Comparison of ENCODE assay signal across 20 cellular contexts in genomic region chr16:3068486-3068885, GRCh38. TPM values are rescaled to one million over a fixed set of nuclear protein-coding genes. Genes with fewer than 3 reads are reported as not detected.
DNase-seq lines count a peak whose midpoint lies in the region; ATAC-seq and TF ChIP-seq lines count a peak whose summit lies in the region.
"Had no signal": no experiment of that assay in that cellular context is flagged by ENCODE, and none has a peak within 500 bp of the region (broad histone marks: within the 10 kb centered on the region; RNA-seq: fewer than 3 reads in every experiment).

No MANE protein-coding gene starts in this region.

- peak overlapping the region; percentile 99 for H3K4me3 Mint-ChIP-seq in activated T-helper 1 cell treated with anti-CD3 and anti-CD28 coated beads, Interleukin-12 subunit alpha, Interleukin-12 subunit beta, Interleukin-2, Interleukin-4 antibody, amounts not matched to agents 30 ng/mL and 10 ng/mL and 1 ng/mL, durations not matched to agents 14 hours and 24 hours and 36 hours
- H3K4me3 Mint-ChIP-seq in glutamatergic neuron (ENCODE audit: unreplicated experiment), result no peak overlapping the region

- H3K9me3 ChIP-seq in lower lobe of right lung, result no peaks in the 10 kb centered on the region
- H3K9me3 ChIP-seq in upper lobe of left lung, result no peaks in the 10 kb centered on the region
- H3K9me3 ChIP-seq: Caco-2, MG63, right lobe of liver, tibial nerve had no signal

- no peaks in the 10 kb centered on the region for H3K9me3 Mint-ChIP-seq in activated T-helper 1 cell treated with anti-CD3 and anti-CD28 coated beads, Interleukin-12 subunit alpha, Interleukin-12 subunit beta, Interleukin-2, Interleukin-4 antibody, amounts not matched to agents 30 ng/mL and 10 ng/mL and 1 ng/mL, durations not matched to agents 14 hours and 24 hours and 36 hours
- peaks cover 6% of the 10 kb centered on the region for H3K9me3 Mint-ChIP-seq in glutamatergic neuron (ENCODE audit: unreplicated experiment)

- H3K27ac Mint-ChIP-seq in activated T-helper 1 cell treated with anti-CD3 and anti-CD28 coated beads, Interleukin-12 subunit alpha, Interleukin-12 subunit beta, Interleukin-2, Interleukin-4 antibody, amounts not matched to agents 30 ng/mL and 10 ng/mL and 1 ng/mL, durations not matched to agents 14 hours and 24 hours and 36 hours, result peak overlapping the region; percentile 98
- H3K27ac Mint-ChIP-seq in glutamatergic neuron (ENCODE audit: unreplicated experiment), result no peak overlapping the region

- H3K27ac ChIP-seq in lower lobe of right lung (peak overlapping the region; percentile 36), upper lobe of left lung (peak overlapping the region in 3 of 4 donors; percentile 1 to 61 (median 45))
- H3K27ac ChIP-seq: tibial nerve had no signal

- H3K4me1 Mint-ChIP-seq in activated T-helper 1 cell treated with anti-CD3 and anti-CD28 coated beads, Interleukin-12 subunit alpha, Interleukin-12 subunit beta, Interleukin-2, Interleukin-4 antibody, amounts not matched to agents 30 ng/mL and 10 ng/mL and 1 ng/mL, durations not matched to agents 14 hours and 24 hours and 36 hours (ENCODE audit: low read depth), result peaks cover 57% of the 10 kb centered on the region
- peaks cover 2% of the 10 kb centered on the region for H3K4me1 Mint-ChIP-seq in glutamatergic neuron (ENCODE audit: low read depth, unreplicated experiment)

- H3K27me3 ChIP-seq in lower lobe of right lung (ENCODE audit: low read depth) (no peaks in the 10 kb centered on the region), upper lobe of left lung (no peaks in the 10 kb centered on the region)
- H3K27me3 ChIP-seq: MG63, right lobe of liver, tibial nerve had no signal

- no peak for TF ChIP-seq EP300 in upper lobe of left lung (IDR thresholded peaks at IDR 0.05)

- TF ChIP-seq CTCF in lower lobe of right lung (IDR thresholded peaks at IDR 0.05) (no peak), upper lobe of left lung (IDR thresholded peaks at IDR 0.05) (no peak), glutamatergic neuron (IDR thresholded peaks at IDR 0.05; ENCODE audit: partially characterized antibody, unreplicated experiment) (no peak)

- WGBS in upper lobe of left lung, 2 donors, result 57% methylated on average over 3 of the region's 4 CpGs

- ATAC-seq in lower lobe of right lung, result peak in 1 of 2 donors; percentile 3
- ATAC-seq in upper lobe of left lung (ENCODE audit: low FRiP score in 2 of 2), result peak in 1 of 2 donors; percentile 67
- ATAC-seq in GM18867 (IDR thresholded peaks at IDR 0.05; ENCODE audit: unreplicated experiment), result no peak
- ATAC-seq: Panc1, right lobe of liver, SK-N-SH treated with all-trans-retinoic acid at 6 μM for 48 hours had no signal

- H3K36me3 ChIP-seq in lower lobe of right lung (peaks cover 4% of the 10 kb centered on the region), upper lobe of left lung (peaks cover 0 to 12% (median 6%) of the 10 kb centered on the region in 4 donors)
- H3K36me3 ChIP-seq: MG63, tibial nerve had no signal

- DNase-seq in activated gamma-delta T cell treated with Interleukin-2 at 50 U/mL for 16 hours, result peak; percentile 42
- no peak for DNase-seq in activated gamma-delta T cell (lab: John Stamatoyannopoulos, UW)
- DNase-seq in activated T-helper 1 cell treated with anti-CD3 and anti-CD28 coated beads, Interleukin-12 subunit alpha, Interleukin-12 subunit beta, Interleukin-2, Interleukin-4 antibody, amounts not matched to agents 30 ng/mL and 10 ng/mL and 1 ng/mL, durations not matched to agents 14 hours and 24 hours and 36 hours (ENCODE audit: low spot score), result no peak
- DNase-seq in lower lobe of right lung, result no peak
- no peak for DNase-seq in upper lobe of left lung
- no peak for DNase-seq in putamen (ENCODE audit: low spot score)
- DNase-seq in glutamatergic neuron, result no peak
- DNase-seq: activated CD8-positive, alpha-beta memory T cell treated with anti-CD3 and anti-CD28 coated beads, Interleukin-2, amount 50 U/mL, for 4 hours; Caco-2; cortex of kidney; erythroblast; H7; MG63; NCI-H2081 treated with DMSO at 0.1 percent for 48 hours; NCI-H526; right lobe of liver had no signal

- peak overlapping the region; percentile 25 for H3K4me3 ChIP-seq in lower lobe of right lung
- H3K4me3 ChIP-seq in upper lobe of left lung, result no peak overlapping the region
- H3K4me3 ChIP-seq: MG63, tibial nerve had no signal

- TF ChIP-seq POLR2A in upper lobe of left lung (IDR thresholded peaks at IDR 0.05), result no peak

- intact Hi-C loops in activated T-helper 1 cell treated with anti-CD3 and anti-CD28 coated beads, Interleukin-12 subunit alpha, Interleukin-12 subunit beta, Interleukin-2, Interleukin-4 antibody, amounts not matched to agents 30 ng/mL and 10 ng/mL and 1 ng/mL, durations not matched to agents 14 hours and 24 hours and 36 hours (cut with micrococcal nuclease), result no loop called here
- intact Hi-C loops in lower lobe of right lung (cut with DNase I), result no loop called here

- peaks cover 15% of the 10 kb centered on the region for H3K4me1 ChIP-seq in lower lobe of right lung
- peaks cover 22 to 38% (median 32%) of the 10 kb centered on the region in 4 donors for H3K4me1 ChIP-seq in upper lobe of left lung

- no peaks in the 10 kb centered on the region for H3K27me3 Mint-ChIP-seq in activated T-helper 1 cell treated with anti-CD3 and anti-CD28 coated beads, Interleukin-12 subunit alpha, Interleukin-12 subunit beta, Interleukin-2, Interleukin-4 antibody, amounts not matched to agents 30 ng/mL and 10 ng/mL and 1 ng/mL, durations not matched to agents 14 hours and 24 hours and 36 hours (ENCODE audit: insufficient read depth)
- peaks cover 4% of the 10 kb centered on the region for H3K27me3 Mint-ChIP-seq in glutamatergic neuron (ENCODE audit: unreplicated experiment)

- peaks cover 46% of the 10 kb centered on the region for H3K36me3 Mint-ChIP-seq in activated T-helper 1 cell treated with anti-CD3 and anti-CD28 coated beads, Interleukin-12 subunit alpha, Interleukin-12 subunit beta, Interleukin-2, Interleukin-4 antibody, amounts not matched to agents 30 ng/mL and 10 ng/mL and 1 ng/mL, durations not matched to agents 14 hours and 24 hours and 36 hours (ENCODE audit: low read depth)
- no peaks in the 10 kb centered on the region for H3K36me3 Mint-ChIP-seq in glutamatergic neuron (ENCODE audit: unreplicated experiment)

RNA-seq across cellular contexts. Expression of gene IL32, which starts 3.0 kb away (rescaled TPM):
- total RNA-seq in activated T-helper 1 cell treated with anti-CD3 and anti-CD28 coated beads, Interleukin-12 subunit alpha, Interleukin-12 subunit beta, Interleukin-2, Interleukin-4 antibody, amounts not matched to agents 30 ng/mL and 10 ng/mL and 1 ng/mL, durations not matched to agents 14 hours and 24 hours and 36 hours, result 993 TPM in 2 replicates
- total RNA-seq in lower lobe of right lung, result 79.1 TPM
- total RNA-seq in upper lobe of left lung, result 100 to 1,000 TPM in 3 of 6 donors, 10 to 100 TPM in 3; 31.4 to 220 (median 116) TPM
- 1.3 TPM for total RNA-seq in glutamatergic neuron (ENCODE audit: unreplicated experiment)

RNA-seq across cellular contexts. Expression of gene MMP25, which starts 22.1 kb away (rescaled TPM):
- total RNA-seq in activated T-helper 1 cell treated with anti-CD3 and anti-CD28 coated beads, Interleukin-12 subunit alpha, Interleukin-12 subunit beta, Interleukin-2, Interleukin-4 antibody, amounts not matched to agents 30 ng/mL and 10 ng/mL and 1 ng/mL, durations not matched to agents 14 hours and 24 hours and 36 hours, result 11.9 and 12.8 TPM in 2 replicates
- total RNA-seq in lower lobe of right lung, result 22.7 TPM
- total RNA-seq in upper lobe of left lung, result 10 to 100 TPM; 10.0 to 41.4 (median 20.5) TPM
- total RNA-seq in glutamatergic neuron (ENCODE audit: unreplicated experiment), result not detected

RNA-seq across cellular contexts. Expression of gene ZSCAN10, which starts 30.6 kb away (rescaled TPM):
- total RNA-seq in activated T-helper 1 cell treated with anti-CD3 and anti-CD28 coated beads, Interleukin-12 subunit alpha, Interleukin-12 subunit beta, Interleukin-2, Interleukin-4 antibody, amounts not matched to agents 30 ng/mL and 10 ng/mL and 1 ng/mL, durations not matched to agents 14 hours and 24 hours and 36 hours, result 0.07 TPM in 1 of 2 replicates, not detected in the other
- total RNA-seq in lower lobe of right lung (not detected), upper lobe of left lung (1 to 10 TPM in 1 of 6 donors, under 1 TPM in 3, not detected in 2; 0.17 to 1.0 (median 0.28) TPM), glutamatergic neuron (ENCODE audit: unreplicated experiment) (0.74 TPM)
- total RNA-seq: Caco-2, right lobe of liver, tibial nerve had no signal

RNA-seq across cellular contexts. Expression of gene BICDL2, which starts 31.7 kb away (rescaled TPM):
- total RNA-seq in activated T-helper 1 cell treated with anti-CD3 and anti-CD28 coated beads, Interleukin-12 subunit alpha, Interleukin-12 subunit beta, Interleukin-2, Interleukin-4 antibody, amounts not matched to agents 30 ng/mL and 10 ng/mL and 1 ng/mL, durations not matched to agents 14 hours and 24 hours and 36 hours, result 0.20 TPM in 1 of 2 replicates, not detected in the other
- total RNA-seq in lower lobe of right lung (19.5 TPM), upper lobe of left lung (10 to 100 TPM; 18.5 to 98.5 (median 35.0) TPM), glutamatergic neuron (ENCODE audit: unreplicated experiment) (not detected)
- total RNA-seq: tibial nerve had no signal

RNA-seq across cellular contexts. Expression of gene ZNF205, which starts 43.9 kb away (rescaled TPM):
- total RNA-seq in activated T-helper 1 cell treated with anti-CD3 and anti-CD28 coated beads, Interleukin-12 subunit alpha, Interleukin-12 subunit beta, Interleukin-2, Interleukin-4 antibody, amounts not matched to agents 30 ng/mL and 10 ng/mL and 1 ng/mL, durations not matched to agents 14 hours and 24 hours and 36 hours, result 0.15 and 0.39 TPM in 2 replicates
- 11.9 TPM for total RNA-seq in lower lobe of right lung
- total RNA-seq in upper lobe of left lung, result 10 to 100 TPM; 13.8 to 25.2 (median 16.8) TPM
- 31.6 TPM for total RNA-seq in glutamatergic neuron (ENCODE audit: unreplicated experiment)

Comparison
In these comparisons a context has a peak if more than half of its experiments do, and no peak if none do; other contexts are left out.
1. RNA of gene IL32, which starts 3.0 kb away (total RNA-seq): 993 TPM in activated T-helper 1 cell treated with anti-CD3 and anti-CD28 coated beads, Interleukin-12 subunit alpha, Interleukin-12 subunit beta, Interleukin-2, Interleukin-4 antibody, amounts not matched to agents 30 ng/mL and 10 ng/mL and 1 ng/mL, durations not matched to agents 14 hours and 24 hours and 36 hours, 31.4 to 220 TPM in upper lobe of left lung and 79.1 TPM in lower lobe of right lung (single experiment); 1.3 TPM in glutamatergic neuron (single experiment); every median in the first group is over 10 times any median in the second.
2. RNA of gene MMP25, which starts 22.1 kb away (total RNA-seq): 22.7 TPM in lower lobe of right lung (single experiment), 10.0 to 41.4 TPM in upper lobe of left lung and 11.9 to 12.8 TPM in activated T-helper 1 cell treated with anti-CD3 and anti-CD28 coated beads, Interleukin-12 subunit alpha, Interleukin-12 subunit beta, Interleukin-2, Interleukin-4 antibody, amounts not matched to agents 30 ng/mL and 10 ng/mL and 1 ng/mL, durations not matched to agents 14 hours and 24 hours and 36 hours; not detected in glutamatergic neuron (single experiment); every median in the first group is over 10 times any median in the second.